In genomic region chr15:99324700-99325099, GRCh38 we compare ENCODE assay signal across 1 cellular context.
TF ChIP-seq lines count a peak whose summit lies in the region.

No MANE protein-coding gene starts in this region.

TF ChIP-seq in K562, 482 proteins besides CTCF, POLR2A, EP300 and RAD21 (continued from another document):
- no peak for TF ChIP-seq MEIS2 (IDR thresholded peaks at IDR 0.05; ENCODE audit: partially characterized antibody)
- TF ChIP-seq HDGF (IDR thresholded peaks at IDR 0.05) = no peak
- peak; percentile 23; the same call in 1 of the 2 replicates for TF ChIP-seq C11orf30 (IDR thresholded peaks at IDR 0.05; ENCODE audit: low read depth)
- TF ChIP-seq CHD2 (IDR thresholded peaks at IDR 0.05; ENCODE audit: low read depth, low read length) = no peak
- TF ChIP-seq SRSF1 (IDR thresholded peaks at IDR 0.05; ENCODE audit: low read depth, low read length) = no peak
- no peak for TF ChIP-seq ZNF449 (CRISPR knock-in tag; IDR thresholded peaks at IDR 0.05)
- no peak for TF ChIP-seq DNMT1 (IDR thresholded peaks at IDR 0.05)
- TF ChIP-seq DMBX1 (CRISPR knock-in tag; IDR thresholded peaks at IDR 0.05; ENCODE audit: borderline replicate concordance) = no peak
- no peak for TF ChIP-seq SMARCA5 (IDR thresholded peaks at IDR 0.05)
- no peak for TF ChIP-seq FOXA1 (IDR thresholded peaks at IDR 0.05; ENCODE audit: borderline replicate concordance)
- no peak for TF ChIP-seq CGGBP1 (CRISPR knock-in tag; IDR thresholded peaks at IDR 0.05)
- TF ChIP-seq ZNF431 (CRISPR knock-in tag; IDR thresholded peaks at IDR 0.05) = no peak
- TF ChIP-seq BCLAF1 (IDR thresholded peaks at IDR 0.05; ENCODE audit: borderline replicate concordance in 1 of 2, control insufficient read depth in 1 of 2, low read depth in 2 of 2, low read length in 1 of 2) = no peak
- TF ChIP-seq ZNF639 (CRISPR knock-in tag; conservative IDR thresholded peaks at IDR 0.05 in 1 of 2, IDR thresholded peaks at IDR 0.05 in 1 of 2) = no peak
- peak; percentile 65 for TF ChIP-seq MAFG (tag; conservative IDR thresholded peaks at IDR 0.05)
- TF ChIP-seq ZNF12 (CRISPR knock-in tag; IDR thresholded peaks at IDR 0.05) = no peak
- TF ChIP-seq ARID3B (CRISPR knock-in tag; IDR thresholded peaks at IDR 0.05; ENCODE audit: borderline replicate concordance) = no peak
- TF ChIP-seq BDP1 (IDR thresholded peaks at IDR 0.05; ENCODE audit: insufficient read depth, insufficient read length) = no peak
- TF ChIP-seq BRF2 (IDR thresholded peaks at IDR 0.05; ENCODE audit: borderline replicate concordance, insufficient read depth, insufficient read length) = no peak
- TF ChIP-seq NR1H2 (CRISPR knock-in tag; IDR thresholded peaks at IDR 0.05) = no peak
- TF ChIP-seq PYGO2 (tag; IDR thresholded peaks at IDR 0.05) = no peak
- TF ChIP-seq EP400 (IDR thresholded peaks at IDR 0.05) = no peak
- TF ChIP-seq NCOA6 (IDR thresholded peaks at IDR 0.05) = no peak
